In the genomic region with DNA sequence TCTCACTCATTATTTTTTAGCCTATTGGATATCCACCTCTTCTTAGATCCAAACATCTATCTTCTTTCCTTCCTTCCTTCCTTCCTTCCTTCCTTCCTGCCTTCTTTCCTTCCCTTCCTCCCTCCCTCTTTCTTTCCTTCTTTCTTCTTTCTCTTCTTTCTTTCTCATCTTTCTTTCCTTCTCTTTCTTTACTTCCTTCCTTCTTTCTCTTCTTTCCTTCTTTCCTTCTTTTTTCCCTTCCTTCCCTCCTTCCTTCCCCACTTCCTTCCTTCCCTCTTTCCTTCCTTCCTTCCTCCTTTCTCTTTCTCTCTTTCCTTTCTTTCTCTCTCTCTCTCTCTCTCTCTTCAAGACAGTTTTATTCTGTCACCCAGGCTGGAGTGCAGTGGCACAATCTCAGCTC, we compare ENCODE assay signal across 28 cellular contexts.
"Had no signal": no experiment of that assay in that cellular context is flagged by ENCODE, and none has a peak within 500 bp of the region (broad histone marks: within the 10 kb centered on the region; RNA-seq: fewer than 3 reads in every experiment).

No MANE protein-coding gene starts in this region.

- ATAC-seq: effector memory CD8-positive, alpha-beta T cell; esophagus mucosa; foreskin keratinocyte; gastrocnemius medialis; gastroesophageal sphincter; heart left ventricle; heart right ventricle had no signal

- H3K79me2 ChIP-seq: hepatocyte had no signal

- H3K4me2 ChIP-seq: hepatocyte had no signal

- DNase-seq: colonic mucosa; cortex of kidney; dermis blood vessel endothelial cell; dorsolateral prefrontal cortex; effector CD4-positive, alpha-beta T cell; effector CD8-positive, alpha-beta T cell; effector memory CD4-positive, alpha-beta T cell; effector memory CD8-positive, alpha-beta T cell; endodermal cell; erythroblast; esophagus squamous epithelium; foreskin fibroblast; foreskin keratinocyte; foreskin melanocyte; gastrocnemius medialis; glutamatergic neuron; head of caudate nucleus; heart left ventricle; heart right ventricle had no signal

- H3K4me3 ChIP-seq: colonic mucosa, coronary artery, dorsolateral prefrontal cortex, esophagus muscularis mucosa, esophagus squamous epithelium, gastrocnemius medialis, gastroesophageal sphincter, heart left ventricle, heart right ventricle, hepatocyte had no signal

- H3K27ac ChIP-seq: colonic mucosa, coronary artery, dorsolateral prefrontal cortex, epithelial cell of prostate, esophagus muscularis mucosa, esophagus squamous epithelium, foreskin keratinocyte, gastrocnemius medialis, gastroesophageal sphincter, heart left ventricle, heart right ventricle, hepatocyte had no signal

- H2AFZ ChIP-seq: hepatocyte had no signal

- H3K27me3 ChIP-seq: colonic mucosa, dorsolateral prefrontal cortex, esophagus muscularis mucosa, esophagus squamous epithelium, foreskin keratinocyte, gastrocnemius medialis, gastroesophageal sphincter, heart left ventricle, heart right ventricle, hepatocyte had no signal

- H3K4me1 ChIP-seq: colonic mucosa, esophagus muscularis mucosa, esophagus squamous epithelium, foreskin keratinocyte, gastrocnemius medialis, gastroesophageal sphincter, heart left ventricle, heart right ventricle had no signal

- H3K36me3 ChIP-seq: colonic mucosa, esophagus muscularis mucosa, esophagus squamous epithelium, gastrocnemius medialis, gastroesophageal sphincter, heart left ventricle, heart right ventricle had no signal

- FAIRE-seq: endometrium, endothelial cell of umbilical vein, frontal cortex had no signal

- H3K9me3 ChIP-seq: colonic mucosa, esophagus muscularis mucosa, esophagus squamous epithelium, gastrocnemius medialis, gastroesophageal sphincter, heart left ventricle, heart right ventricle had no signal
